23 cellular contexts compared by ENCODE assay signal in the genomic region with DNA sequence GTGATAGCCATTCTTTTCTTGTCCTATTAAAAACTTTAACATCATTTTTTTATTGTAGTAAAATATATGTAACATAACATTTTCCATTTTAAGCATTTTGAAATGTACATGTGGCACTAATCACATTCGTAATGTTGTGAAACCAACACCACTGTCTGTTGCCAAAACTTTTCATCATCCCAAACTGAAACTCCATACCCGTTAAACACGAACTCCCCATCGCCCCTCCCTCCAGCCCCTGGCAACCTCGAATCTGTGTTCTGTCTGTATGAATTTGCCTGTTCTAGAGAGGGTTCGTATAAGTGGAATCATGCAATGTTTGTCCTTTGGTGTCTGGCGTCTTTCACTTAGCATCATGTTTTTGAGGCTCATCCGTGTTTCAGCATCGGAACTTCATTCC.
DNase-seq lines count a peak whose midpoint lies in the region; ATAC-seq and TF ChIP-seq lines count a peak whose summit lies in the region.
"Had no signal": no experiment of that assay in that cellular context is flagged by ENCODE, and none has a peak within 500 bp of the region (broad histone marks: within the 10 kb centered on the region; RNA-seq: fewer than 3 reads in every experiment).

No MANE protein-coding gene starts in this region.

- H3K27ac ChIP-seq in PC-3 (ENCODE audit: low read length) = no peak overlapping the region
- no peak overlapping the region for H3K27ac ChIP-seq in substantia nigra (ENCODE audit: low read depth, low read length, poor library complexity, severe bottlenecking)
- H3K27ac ChIP-seq: breast epithelium, dorsolateral prefrontal cortex, epithelial cell of prostate, heart right ventricle, lower lobe of right lung, pancreas, stomach, uterus had no signal

- H3K9me3 ChIP-seq in PC-3 (ENCODE audit: low read length) (no peaks in the 10 kb centered on the region), skeletal muscle satellite cell (replicated peaks; ENCODE audit: low read length) (no peaks in the 10 kb centered on the region)
- H3K9me3 ChIP-seq: breast epithelium, heart right ventricle, lower lobe of right lung, pancreas, stomach, uterus had no signal

- DNase-seq in GM03348 (ENCODE audit: low spot score) = peak; percentile 67
- DNase-seq in PC-3 = no peak
- DNase-seq in fibroblast of gingiva (ENCODE audit: low read depth) = peak; percentile 92
- DNase-seq in substantia nigra (lab: John Stamatoyannopoulos, UW) = no peak
- no peak for DNase-seq in nucleus accumbens (lab: John Stamatoyannopoulos, UW)
- DNase-seq in NCI-H146 treated with DMSO at 0.1 percent for 48 hours (lab: John Stamatoyannopoulos, UW; ENCODE audit: unreplicated experiment) = no peak
- DNase-seq: activated B cell treated with CpG ODN at 0.5 μM for 24 hours; activated naive CD8-positive, alpha-beta T cell treated with anti-CD3 and anti-CD28 coated beads for 36 hours; dorsolateral prefrontal cortex; heart right ventricle; lower lobe of right lung; naive thymus-derived CD4-positive, alpha-beta T cell; NCI-H1105 treated with DMSO at 0.1 percent for 48 hours; NCI-H2107; NCI-H524; pancreas; SIG-M5; stomach; T-helper 17 cell had no signal

- H3K4me3 ChIP-seq in PC-3 (ENCODE audit: low read length) (no peak overlapping the region), skeletal muscle satellite cell (ENCODE audit: low read length) (peak overlapping the region; percentile 43)
- H3K4me3 ChIP-seq: dorsolateral prefrontal cortex, heart right ventricle, lower lobe of right lung, pancreas, stomach, uterus had no signal

- no peaks in the 10 kb centered on the region for H3K9me2 ChIP-seq in PC-3 (replicated peaks; ENCODE audit: low read length)

- no peak overlapping the region for H2AFZ ChIP-seq in PC-3 (ENCODE audit: low read length)

- no peaks in the 10 kb centered on the region for H3K79me2 ChIP-seq in PC-3 (ENCODE audit: low read length)

- H3K9ac ChIP-seq in PC-3 (ENCODE audit: low read length) (no peak overlapping the region), skeletal muscle satellite cell (ENCODE audit: low read depth, low read length) (peak overlapping the region; percentile 2)

- intact Hi-C loops in PC-3 (cut with micrococcal nuclease) = no loop called here

- H3K4me1 ChIP-seq in PC-3 (ENCODE audit: insufficient read depth, low read length) = peaks cover 10% of the 10 kb centered on the region
- peaks cover 6% of the 10 kb centered on the region for H3K4me1 ChIP-seq in skeletal muscle satellite cell (ENCODE audit: control insufficient read depth, insufficient read depth, low read length)
- H3K4me1 ChIP-seq: breast epithelium, heart right ventricle, lower lobe of right lung, pancreas, stomach, uterus had no signal

- BruUV-seq in PC-3 (replicated peaks; lab: Mats Ljungman, UMichigan) = no TSS peak

- H3K36me3 ChIP-seq in PC-3 (ENCODE audit: low read depth, low read length) (no peaks in the 10 kb centered on the region), skeletal muscle satellite cell (ENCODE audit: insufficient read depth, low read length) (no peaks in the 10 kb centered on the region)
- H3K36me3 ChIP-seq: breast epithelium, heart right ventricle, lower lobe of right lung, pancreas, stomach, uterus had no signal

- no peak for ATAC-seq in PC-3
- ATAC-seq: heart right ventricle; lower lobe of right lung; naive thymus-derived CD4-positive, alpha-beta T cell; pancreas; T-helper 17 cell had no signal

- no peak for TF ChIP-seq CTCF in PC-3 (conservative IDR thresholded peaks at IDR 0.05; ENCODE audit: low read depth, low read length)

- H3K4me2 ChIP-seq in PC-3 (ENCODE audit: low read length) (peak overlapping the region; percentile 30), skeletal muscle satellite cell (ENCODE audit: low read length) (peak overlapping the region; percentile 71)

- H3K27me3 ChIP-seq in PC-3 (ENCODE audit: low read length) (no peaks in the 10 kb centered on the region), skeletal muscle satellite cell (ENCODE audit: control insufficient read depth, insufficient read depth, low read length) (peaks cover 28% of the 10 kb centered on the region)
- H3K27me3 ChIP-seq: breast epithelium, dorsolateral prefrontal cortex, pancreas, uterus had no signal

- no peaks in the 10 kb centered on the region for H3F3A ChIP-seq in PC-3 (ENCODE audit: low read length, unreplicated experiment)

- H4K20me1 ChIP-seq in PC-3 (ENCODE audit: low read length) = no peaks in the 10 kb centered on the region

- POLR2A ChIA-PET in PC-3 (lab: Charles Lee; ENCODE audit: unreplicated experiment) = no interaction called here

- CTCF ChIA-PET in PC-3 (lab: Charles Lee) = no interaction called here

Comparison
In these comparisons a context has a peak if more than half of its experiments do, and no peak if none do; other contexts are left out.
1. DNase-seq: peak in GM03348 (single experiment) and fibroblast of gingiva (single experiment); none in PC-3 (single experiment), substantia nigra (0 of 49), nucleus accumbens (0 of 56) and NCI-H146 treated with DMSO at 0.1 percent for 48 hours (single experiment).